ENCODE assay signal across 13 cellular contexts in the genomic region with DNA sequence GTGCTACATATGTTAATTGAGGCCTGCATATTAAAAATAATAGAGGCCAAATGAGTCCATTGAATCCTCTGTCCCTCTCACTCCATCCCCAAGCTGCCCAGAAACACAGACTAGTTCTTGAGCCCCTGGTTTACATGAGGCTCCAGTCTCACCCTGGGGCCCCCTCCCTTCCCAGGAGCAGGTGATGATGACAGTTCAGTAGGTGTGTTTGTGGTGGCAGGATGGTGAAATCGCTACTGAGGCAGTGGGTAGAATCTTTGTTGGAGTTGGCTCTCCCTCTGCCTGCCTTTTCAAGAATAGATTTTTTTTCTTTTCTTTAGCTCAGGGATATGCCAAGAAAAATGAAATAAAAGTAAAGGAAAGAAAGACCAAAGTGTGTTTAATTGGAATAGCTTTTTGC.
DNase-seq lines count a peak whose midpoint lies in the region; TF ChIP-seq lines count a peak whose summit lies in the region.
"Had no signal": no experiment of that assay in that cellular context is flagged by ENCODE, and none has a peak within 500 bp of the region (broad histone marks: within the 10 kb centered on the region; RNA-seq: fewer than 3 reads in every experiment).

No MANE protein-coding gene starts in this region.

- no peak for TF ChIP-seq CTCF in foreskin fibroblast (IDR thresholded peaks at IDR 0.05; ENCODE audit: low read depth, low read length)

- peak in 2 of 3 experiments; percentile 2 to 41 for DNase-seq in NCI-H1417 (lab: John Stamatoyannopoulos, UW)
- no peak for DNase-seq in NCI-H1417 treated with DMSO at 0.1 percent for 48 hours (lab: John Stamatoyannopoulos, UW)
- DNase-seq in NK-92 treated with Interleukin-12 subunit alpha and Interleukin-12 subunit beta, amount 100 ng/mL, for 24 hours (lab: John Stamatoyannopoulos, UW), result peak; percentile 20
- DNase-seq in NK-92 (lab: John Stamatoyannopoulos, UW; ENCODE audit: unreplicated experiment), result no peak
- peak in 31 of 61 donors; percentile 13 to 83 (median 41) for DNase-seq in caudate nucleus (lab: John Stamatoyannopoulos, UW)
- no peak for DNase-seq in foreskin fibroblast
- DNase-seq in DMS 273 treated with DMSO at 0.1 percent for 48 hours (lab: John Stamatoyannopoulos, UW), result no peak
- DNase-seq: 8988T; AML-193; CD8-positive, alpha-beta memory T cell; GDM1 had no signal

- H3K4me3 ChIP-seq in foreskin fibroblast (ENCODE audit: low read depth in 1 of 2, low read length in 2 of 2), result no peak overlapping the region
- H3K4me3 ChIP-seq: BLaER1, HAP-1 had no signal

- no peak overlapping the region for H3K27ac ChIP-seq in caudate nucleus (ENCODE audit: low read depth, low read length)
- H3K27ac ChIP-seq: BLaER1 had no signal

Comparison
In these comparisons a context has a peak if more than half of its experiments do, and no peak if none do; other contexts are left out.
1. DNase-seq: peak in NCI-H1417 (2 of 3), NK-92 treated with Interleukin-12 subunit alpha and Interleukin-12 subunit beta, amount 100 ng/mL, for 24 hours (single experiment) and caudate nucleus (31 of 61); none in NCI-H1417 treated with DMSO at 0.1 percent for 48 hours (single experiment), NK-92 (single experiment), foreskin fibroblast (0 of 2) and DMS 273 treated with DMSO at 0.1 percent for 48 hours (single experiment).